In genomic region chr4:156827519-156827918, GRCh38 we compare ENCODE assay signal across 1 cellular context.
TF ChIP-seq lines count a peak whose summit lies in the region.

No MANE protein-coding gene starts in this region.

TF ChIP-seq in K562, 482 proteins besides CTCF, POLR2A, EP300 and RAD21 (continued from another document):
- TF ChIP-seq E2F3 (CRISPR knock-in tag; IDR thresholded peaks at IDR 0.05): no peak
- TF ChIP-seq, protein P1, sequence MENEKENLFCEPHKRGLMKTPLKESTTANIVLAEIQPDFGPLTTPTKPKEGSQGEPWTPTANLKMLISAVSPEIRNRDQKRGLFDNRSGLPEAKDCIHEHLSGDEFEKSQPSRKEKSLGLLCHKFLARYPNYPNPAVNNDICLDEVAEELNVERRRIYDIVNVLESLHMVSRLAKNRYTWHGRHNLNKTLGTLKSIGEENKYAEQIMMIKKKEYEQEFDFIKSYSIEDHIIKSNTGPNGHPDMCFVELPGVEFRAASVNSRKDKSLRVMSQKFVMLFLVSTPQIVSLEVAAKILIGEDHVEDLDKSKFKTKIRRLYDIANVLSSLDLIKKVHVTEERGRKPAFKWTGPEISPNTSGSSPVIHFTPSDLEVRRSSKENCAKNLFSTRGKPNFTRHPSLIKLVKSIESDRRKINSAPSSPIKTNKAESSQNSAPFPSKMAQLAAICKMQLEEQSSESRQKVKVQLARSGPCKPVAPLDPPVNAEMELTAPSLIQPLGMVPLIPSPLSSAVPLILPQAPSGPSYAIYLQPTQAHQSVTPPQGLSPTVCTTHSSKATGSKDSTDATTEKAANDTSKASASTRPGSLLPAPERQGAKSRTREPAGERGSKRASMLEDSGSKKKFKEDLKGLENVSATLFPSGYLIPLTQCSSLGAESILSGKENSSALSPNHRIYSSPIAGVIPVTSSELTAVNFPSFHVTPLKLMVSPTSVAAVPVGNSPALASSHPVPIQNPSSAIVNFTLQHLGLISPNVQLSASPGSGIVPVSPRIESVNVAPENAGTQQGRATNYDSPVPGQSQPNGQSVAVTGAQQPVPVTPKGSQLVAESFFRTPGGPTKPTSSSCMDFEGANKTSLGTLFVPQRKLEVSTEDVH (IDR thresholded peaks at IDR 0.05; ENCODE audit: low read depth, partially characterized antibody): no peak
- no peak for TF ChIP-seq DPF2 (IDR thresholded peaks at IDR 0.05)
- TF ChIP-seq NR4A1 (CRISPR knock-in tag; IDR thresholded peaks at IDR 0.05): no peak
- no peak for TF ChIP-seq NR4A1 (tag; IDR thresholded peaks at IDR 0.05)
- no peak for TF ChIP-seq LEF1 (IDR thresholded peaks at IDR 0.05)
- TF ChIP-seq L3MBTL2 (IDR thresholded peaks at IDR 0.05): no peak
- 0 out of 2 replicates have a peak, but pooled peaks have one; percentile 22 for TF ChIP-seq CEBPB (tag; IDR thresholded peaks at IDR 0.05)
